Comparison of ENCODE assay signal across 8 cellular contexts in genomic region chr5:140107312-140108092, GRCh38. TPM values are rescaled to one million over a fixed set of nuclear protein-coding genes. Genes with fewer than 3 reads are reported as not detected.
DNase-seq lines count a peak whose midpoint lies in the region; ATAC-seq, FAIRE-seq and TF ChIP-seq lines count a peak whose summit lies in the region.

No MANE protein-coding gene starts in this region.

- H3K27me3 Mint-ChIP-seq in dendritic cell treated with granulocyte-macrophage colony-stimulating factor and Interleukin-4, amounts not matched to agents 40 ng/mL and 50 ng/mL, for 4 days: peaks cover 53% of the 10 kb centered on the region

- intact Hi-C loops in dendritic cell treated with granulocyte-macrophage colony-stimulating factor and Interleukin-4, amounts not matched to agents 40 ng/mL and 50 ng/mL, for 4 days (cut with micrococcal nuclease): no loop called here
- intact Hi-C loops in right lobe of liver (cut with DNase I): no loop called here

- ATAC-seq in HG03442 (IDR thresholded peaks at IDR 0.05; ENCODE audit: unreplicated experiment): peak; percentile 86
- peak; percentile 93 to 97 (median 94) for ATAC-seq in right lobe of liver

- H3K27ac Mint-ChIP-seq in dendritic cell treated with granulocyte-macrophage colony-stimulating factor and Interleukin-4, amounts not matched to agents 40 ng/mL and 50 ng/mL, for 4 days: peak overlapping the region; percentile 96

- H3K36me3 ChIP-seq in right lobe of liver: no peaks in the 10 kb centered on the region

- H3K4me1 Mint-ChIP-seq in dendritic cell treated with granulocyte-macrophage colony-stimulating factor and Interleukin-4, amounts not matched to agents 40 ng/mL and 50 ng/mL, for 4 days (ENCODE audit: low read depth): peaks cover 48% of the 10 kb centered on the region

- no peaks in the 10 kb centered on the region for H3K9me3 Mint-ChIP-seq in dendritic cell treated with granulocyte-macrophage colony-stimulating factor and Interleukin-4, amounts not matched to agents 40 ng/mL and 50 ng/mL, for 4 days

- peak; percentile 84 for FAIRE-seq in GM19239 (lab: Jason Lieb, UNC)

- peaks cover 16% of the 10 kb centered on the region for H3K36me3 Mint-ChIP-seq in dendritic cell treated with granulocyte-macrophage colony-stimulating factor and Interleukin-4, amounts not matched to agents 40 ng/mL and 50 ng/mL, for 4 days (ENCODE audit: low read depth)

- H3K4me3 ChIP-seq in right lobe of liver: peak overlapping the region; percentile 73 to 81 (median 75)

- H3K27ac ChIP-seq in right lobe of liver: peak overlapping the region; percentile 94 to 98 (median 96)

- DNase-seq in C1 segment of cervical spinal cord (lab: John Stamatoyannopoulos, UW) (peak in 13 of 14 donors; percentile 44 to 95 (median 87)), GM19239 (ENCODE audit: insufficient read length, low spot score) (peak; percentile 81), NCI-H526 treated with DMSO at 0.1 percent for 48 hours (lab: John Stamatoyannopoulos, UW) (peak; percentile 90), right lobe of liver (peak; percentile 95 to 96 (median 95))
- DNase-seq in activated CD4-positive, alpha-beta T cell treated with anti-CD3 and anti-CD28 coated beads, Interleukin-2, amount 50 U/mL, for 24 hours (ENCODE audit: low read depth in 1 of 2, low spot score in 1 of 2): peak; percentile 83 to 86
- peak; percentile 92 for DNase-seq in stimulated activated CD4-positive, alpha-beta T cell treated with anti-CD3 and anti-CD28 coated beads, Interleukin-4, amount 100 ng/mL, for 24 hours

- 0% methylated on average over 9 of the region's 88 CpGs for WGBS in right lobe of liver (ENCODE audit: insufficient coverage, low coverage, low lambda C conversion rate, missing lambda C conversion rate)

- H3K4me3 Mint-ChIP-seq in dendritic cell treated with granulocyte-macrophage colony-stimulating factor and Interleukin-4, amounts not matched to agents 40 ng/mL and 50 ng/mL, for 4 days: peak overlapping the region; percentile 96

- peak in 3 of 4 donors; percentile 30 to 42 (median 35) for TF ChIP-seq CTCF in right lobe of liver (IDR thresholded peaks at IDR 0.05)

- peaks cover 0 to 18% (median 6%) of the 10 kb centered on the region in 4 donors for H3K4me1 ChIP-seq in right lobe of liver

- peak; percentile 86 for TF ChIP-seq POLR2A in right lobe of liver (IDR thresholded peaks at IDR 0.05)

- H3K27me3 ChIP-seq in right lobe of liver: no peaks in the 10 kb centered on the region

- no peaks in the 10 kb centered on the region for H3K9me3 ChIP-seq in right lobe of liver

RNA-seq across cellular contexts. Expression of gene PURA, which starts 6.4 kb away (rescaled TPM):
- 10 to 100 TPM in 4 of 6 experiments, 1 to 10 TPM in 2; 8.7 to 14.1 (median 12.1) TPM for total RNA-seq in right lobe of liver

RNA-seq across cellular contexts. Expression of gene IGIP, which starts 18.2 kb away (rescaled TPM):
- total RNA-seq in right lobe of liver: 1 to 10 TPM; 4.4 to 7.1 (median 6.5) TPM

Comparison
In these comparisons a context has a peak if more than half of its experiments do, and no peak if none do; other contexts are left out.
1. Peak in every context shown above with its lines: DNase-seq, ATAC-seq, H3K4me3 ChIP-seq and H3K27ac ChIP-seq.